1 cellular context compared by ENCODE assay signal in genomic region chr16:58025351-58026138, GRCh38.
TF ChIP-seq lines count a peak whose summit lies in the region.

MMP15 (plus strand) TSS chr16:58025754; CDS start chr16:58026351, 597 bp downstream.

TF ChIP-seq in HepG2, 621 proteins besides CTCF, POLR2A, EP300 and RAD21 (continued from another document and continues in another):
- TF ChIP-seq ZNF883 (CRISPR knock-in tag; IDR thresholded peaks at IDR 0.05; ENCODE audit: not compliant biosample characterization) (no peak), ZNF414 (CRISPR knock-in tag; IDR thresholded peaks at IDR 0.05) (peak; percentile 28; the same call in 1 of the 2 replicates), NFE2L1 (CRISPR knock-in tag; IDR thresholded peaks at IDR 0.05; ENCODE audit: borderline replicate concordance) (no peak), NFKBIZ (CRISPR knock-in tag; IDR thresholded peaks at IDR 0.05) (0 out of 2 replicates have a peak, but pooled peaks have one; percentile 17), RARA (CRISPR knock-in tag; IDR thresholded peaks at IDR 0.05) (peak; percentile 86), MEF2D (CRISPR knock-in tag; IDR thresholded peaks at IDR 0.05) (0 out of 2 replicates have a peak, but pooled peaks have one; percentile 12), STAG1 (CRISPR knock-in tag; IDR thresholded peaks at IDR 0.05) (no peak), RFXAP (CRISPR knock-in tag; IDR thresholded peaks at IDR 0.05; ENCODE audit: borderline replicate concordance) (peak; percentile 48; the same call in 1 of the 2 replicates), ZBTB1 (CRISPR knock-in tag; IDR thresholded peaks at IDR 0.05; ENCODE audit: borderline replicate concordance) (no peak), MXD4 (CRISPR knock-in tag; IDR thresholded peaks at IDR 0.05) (no peak), ZBTB4 (CRISPR knock-in tag; IDR thresholded peaks at IDR 0.05; ENCODE audit: borderline replicate concordance) (peak; percentile 52; the same call in 1 of the 2 replicates), ATRX (CRISPR knock-in tag; IDR thresholded peaks at IDR 0.05; ENCODE audit: borderline replicate concordance) (no peak), ZNF337 (CRISPR knock-in tag; IDR thresholded peaks at IDR 0.05; ENCODE audit: borderline replicate concordance, low read depth) (no peak), KDM5A (IDR thresholded peaks at IDR 0.05; ENCODE audit: borderline replicate concordance, low read length) (no peak; the same call in 1 of the 2 replicates), PRDM4 (CRISPR knock-in tag; IDR thresholded peaks at IDR 0.05; ENCODE audit: borderline replicate concordance) (no peak), ZNF724P (CRISPR knock-in tag; IDR thresholded peaks at IDR 0.05; ENCODE audit: borderline replicate concordance) (no peak; the same call in 1 of the 2 replicates), SRSF9 (IDR thresholded peaks at IDR 0.05; ENCODE audit: borderline replicate concordance, insufficient read depth, low read depth, low read length, poor library complexity, severe bottlenecking) (no peak), ZNF777 (CRISPR knock-in tag; IDR thresholded peaks at IDR 0.05) (peak; percentile 87), ZNF292 (CRISPR knock-in tag; IDR thresholded peaks at IDR 0.05; ENCODE audit: borderline replicate concordance, low read depth) (no peak), GLI4 (CRISPR knock-in tag; IDR thresholded peaks at IDR 0.05; ENCODE audit: borderline replicate concordance) (no peak), ZNF614 (CRISPR knock-in tag; IDR thresholded peaks at IDR 0.05; ENCODE audit: borderline replicate concordance) (no peak; the same call in 1 of the 2 replicates), TGIF2 (CRISPR knock-in tag; IDR thresholded peaks at IDR 0.05) (no peak), SMC3 (IDR thresholded peaks at IDR 0.05; ENCODE audit: low read length) (no peak), ZNF503 (CRISPR knock-in tag; IDR thresholded peaks at IDR 0.05) (peak; percentile 29; the same call in 1 of the 2 replicates), SAP130 (CRISPR knock-in tag; IDR thresholded peaks at IDR 0.05; ENCODE audit: low read depth) (peak; percentile 79), ELF3 (CRISPR knock-in tag; IDR thresholded peaks at IDR 0.05) (no peak), MIER2 (CRISPR knock-in tag; IDR thresholded peaks at IDR 0.05) (no peak), ARNTL (CRISPR knock-in tag; IDR thresholded peaks at IDR 0.05) (no peak), MBD4 (IDR thresholded peaks at IDR 0.05; ENCODE audit: borderline replicate concordance, low read length) (no peak), DNMT1 (CRISPR knock-in tag; IDR thresholded peaks at IDR 0.05) (no peak), EHMT2 (IDR thresholded peaks at IDR 0.05; ENCODE audit: borderline replicate concordance, low read depth, low read length) (no peak), DZIP1 (CRISPR knock-in tag; IDR thresholded peaks at IDR 0.05) (no peak; the same call in 1 of the 2 replicates), ZNF350 (CRISPR knock-in tag; IDR thresholded peaks at IDR 0.05; ENCODE audit: borderline replicate concordance, low read depth) (peak; percentile 33), RBM22 (optimal IDR thresholded peaks at IDR 0.05; ENCODE audit: low read length) (peak; percentile 22), ZNF878 (CRISPR knock-in tag; IDR thresholded peaks at IDR 0.05) (peak; percentile 62; the same call in 1 of the 2 replicates), RCOR2 (CRISPR knock-in tag; IDR thresholded peaks at IDR 0.05) (no peak), ZNF296 (CRISPR knock-in tag; conservative IDR thresholded peaks at IDR 0.05) (0 out of 2 replicates have a peak, but pooled peaks have one; percentile 55), RORA (CRISPR knock-in tag; IDR thresholded peaks at IDR 0.05) (no peak), ZNF282 (IDR thresholded peaks at IDR 0.05; ENCODE audit: partially characterized antibody) (no peak), KAT2B (IDR thresholded peaks at IDR 0.05; ENCODE audit: borderline replicate concordance, low read depth, low read length) (no peak)
- TF ChIP-seq, protein P1, sequence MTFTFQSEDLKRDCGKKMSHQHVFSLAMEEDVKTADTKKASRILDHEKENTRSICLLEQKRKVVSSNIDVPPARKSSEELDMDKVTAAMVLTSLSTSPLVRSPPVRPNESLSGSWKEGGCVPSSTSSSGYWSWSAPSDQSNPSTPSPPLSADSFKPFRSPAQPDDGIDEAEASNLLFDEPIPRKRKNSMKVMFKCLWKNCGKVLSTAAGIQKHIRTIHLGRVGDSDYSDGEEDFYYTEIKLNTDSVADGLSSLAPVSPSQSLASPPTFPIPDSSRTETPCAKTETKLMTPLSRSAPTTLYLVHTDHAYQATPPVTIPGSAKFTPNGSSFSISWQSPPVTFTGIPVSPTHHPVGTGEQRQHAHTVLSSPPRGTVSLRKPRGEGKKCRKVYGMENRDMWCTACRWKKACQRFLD (CRISPR knock-in tag; IDR thresholded peaks at IDR 0.05; ENCODE audit: borderline replicate concordance) = no peak
- TF ChIP-seq, protein P2, sequence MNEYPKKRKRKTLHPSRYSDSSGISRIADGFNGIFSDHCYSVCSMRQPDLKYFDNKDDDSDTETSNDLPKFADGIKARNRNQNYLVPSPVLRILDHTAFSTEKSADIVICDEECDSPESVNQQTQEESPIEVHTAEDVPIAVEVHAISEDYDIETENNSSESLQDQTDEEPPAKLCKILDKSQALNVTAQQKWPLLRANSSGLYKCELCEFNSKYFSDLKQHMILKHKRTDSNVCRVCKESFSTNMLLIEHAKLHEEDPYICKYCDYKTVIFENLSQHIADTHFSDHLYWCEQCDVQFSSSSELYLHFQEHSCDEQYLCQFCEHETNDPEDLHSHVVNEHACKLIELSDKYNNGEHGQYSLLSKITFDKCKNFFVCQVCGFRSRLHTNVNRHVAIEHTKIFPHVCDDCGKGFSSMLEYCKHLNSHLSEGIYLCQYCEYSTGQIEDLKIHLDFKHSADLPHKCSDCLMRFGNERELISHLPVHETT (CRISPR knock-in tag; conservative IDR thresholded peaks at IDR 0.05) = 0 out of 2 replicates have a peak, but pooled peaks have one; percentile 29
- TF ChIP-seq, protein P3, sequence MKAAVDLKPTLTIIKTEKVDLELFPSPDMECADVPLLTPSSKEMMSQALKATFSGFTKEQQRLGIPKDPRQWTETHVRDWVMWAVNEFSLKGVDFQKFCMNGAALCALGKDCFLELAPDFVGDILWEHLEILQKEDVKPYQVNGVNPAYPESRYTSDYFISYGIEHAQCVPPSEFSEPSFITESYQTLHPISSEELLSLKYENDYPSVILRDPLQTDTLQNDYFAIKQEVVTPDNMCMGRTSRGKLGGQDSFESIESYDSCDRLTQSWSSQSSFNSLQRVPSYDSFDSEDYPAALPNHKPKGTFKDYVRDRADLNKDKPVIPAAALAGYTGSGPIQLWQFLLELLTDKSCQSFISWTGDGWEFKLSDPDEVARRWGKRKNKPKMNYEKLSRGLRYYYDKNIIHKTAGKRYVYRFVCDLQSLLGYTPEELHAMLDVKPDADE (CRISPR knock-in tag; IDR thresholded peaks at IDR 0.05) = 0 out of 2 replicates have a peak, but pooled peaks have one; percentile 25
- TF ChIP-seq, protein P4, sequence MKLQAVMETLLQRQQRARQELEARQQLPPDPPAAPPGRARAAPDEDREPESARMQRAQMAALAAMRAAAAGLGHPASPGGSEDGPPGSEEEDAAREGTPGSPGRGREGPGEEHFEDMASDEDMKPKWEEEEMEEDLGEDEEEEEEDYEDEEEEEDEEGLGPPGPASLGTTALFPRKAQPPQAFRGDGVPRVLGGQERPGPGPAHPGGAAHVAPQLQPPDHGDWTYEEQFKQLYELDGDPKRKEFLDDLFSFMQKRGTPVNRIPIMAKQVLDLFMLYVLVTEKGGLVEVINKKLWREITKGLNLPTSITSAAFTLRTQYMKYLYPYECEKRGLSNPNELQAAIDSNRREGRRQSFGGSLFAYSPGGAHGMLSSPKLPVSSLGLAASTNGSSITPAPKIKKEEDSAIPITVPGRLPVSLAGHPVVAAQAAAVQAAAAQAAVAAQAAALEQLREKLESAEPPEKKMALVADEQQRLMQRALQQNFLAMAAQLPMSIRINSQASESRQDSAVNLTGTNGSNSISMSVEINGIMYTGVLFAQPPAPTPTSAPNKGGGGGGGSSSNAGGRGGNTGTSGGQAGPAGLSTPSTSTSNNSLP (IDR thresholded peaks at IDR 0.05; ENCODE audit: low read depth, low read length) = no peak
- TF ChIP-seq, protein P5, sequence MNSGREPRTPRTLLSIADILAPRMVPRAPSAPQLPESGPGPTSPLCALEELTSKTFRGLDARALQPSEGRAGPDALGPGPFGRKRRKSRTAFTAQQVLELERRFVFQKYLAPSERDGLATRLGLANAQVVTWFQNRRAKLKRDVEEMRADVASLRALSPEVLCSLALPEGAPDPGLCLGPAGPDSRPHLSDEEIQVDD (CRISPR knock-in tag; IDR thresholded peaks at IDR 0.05; ENCODE audit: borderline replicate concordance) = 0 out of 2 replicates have a peak, but pooled peaks have one; percentile 31
